12 cellular contexts compared by ENCODE assay signal in the genomic region with DNA sequence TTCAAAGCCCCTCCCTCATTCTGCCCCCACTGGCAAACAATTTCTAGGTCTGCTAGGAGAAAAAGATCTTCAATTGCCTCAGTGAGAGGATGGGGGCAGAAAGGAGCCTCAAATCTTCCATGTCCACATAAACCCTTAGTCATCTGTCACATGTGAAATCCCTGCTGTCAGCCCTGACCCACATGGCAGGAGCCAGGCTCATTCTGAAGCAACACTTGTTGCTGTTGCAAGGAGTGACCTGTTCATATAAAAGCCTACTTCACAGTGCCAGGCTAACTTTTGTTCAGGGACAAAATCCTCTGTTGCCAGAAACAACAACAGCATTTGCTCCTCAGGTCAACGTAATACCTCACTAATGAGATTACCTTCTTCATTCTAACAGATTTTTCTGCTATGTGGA.
DNase-seq lines count a peak whose midpoint lies in the region; ATAC-seq and TF ChIP-seq lines count a peak whose summit lies in the region.
"Had no signal": no experiment of that assay in that cellular context is flagged by ENCODE, and none has a peak within 500 bp of the region (broad histone marks: within the 10 kb centered on the region; RNA-seq: fewer than 3 reads in every experiment).

No MANE protein-coding gene starts in this region.

- TF ChIP-seq CTCF in epithelial cell of proximal tubule (conservative IDR thresholded peaks at IDR 0.05; ENCODE audit: low read depth, low read length) = peak; percentile 10

- DNase-seq in EL (peak; percentile 6), NOMO-1 treated with DMSO at 0.1 percent for 48 hours (lab: John Stamatoyannopoulos, UW; ENCODE audit: unreplicated experiment) (peak; percentile 84), epithelial cell of proximal tubule (ENCODE audit: low read depth) (peak; percentile 16), myocyte (ENCODE audit: low read depth) (peak; percentile 57), NCI-H748 treated with DMSO at 0.1 percent for 48 hours (lab: John Stamatoyannopoulos, UW) (no peak), activated gamma-delta T cell treated with Interleukin-2 at 50 U/mL for 16 hours (no peak)
- DNase-seq in activated CD4-positive, CD25-positive, alpha-beta regulatory T cell (lab: John Stamatoyannopoulos, UW) = no peak
- DNase-seq: activated CD4-positive, alpha-beta T cell treated with anti-CD3 and anti-CD28 coated beads for 1 hour; CD8-positive, alpha-beta T cell; NCI-H2029; stimulated activated naive CD8-positive, alpha-beta T cell treated with anti-CD3 and anti-CD28 coated beads, Interleukin-15, amount 100 ng/mL, for 72 hours had no signal

- H3K4me3 ChIP-seq in epithelial cell of proximal tubule (ENCODE audit: low read depth, low read length) = no peak overlapping the region

- ATAC-seq in GM19467 (IDR thresholded peaks at IDR 0.05; ENCODE audit: unreplicated experiment) = no peak
- ATAC-seq: CD8-positive, alpha-beta T cell; stimulated activated naive CD8-positive, alpha-beta T cell treated with anti-CD3 and anti-CD28 coated beads, Interleukin-15, amount 100 ng/mL, for 72 hours had no signal

Comparison
In these comparisons a context has a peak if more than half of its experiments do, and no peak if none do; other contexts are left out.
1. DNase-seq: peak in EL (single experiment), NOMO-1 treated with DMSO at 0.1 percent for 48 hours (single experiment), epithelial cell of proximal tubule (single experiment) and myocyte (single experiment); none in NCI-H748 treated with DMSO at 0.1 percent for 48 hours (single experiment), activated gamma-delta T cell treated with Interleukin-2 at 50 U/mL for 16 hours (single experiment) and activated CD4-positive, CD25-positive, alpha-beta regulatory T cell (0 of 4).